In the genomic region with DNA sequence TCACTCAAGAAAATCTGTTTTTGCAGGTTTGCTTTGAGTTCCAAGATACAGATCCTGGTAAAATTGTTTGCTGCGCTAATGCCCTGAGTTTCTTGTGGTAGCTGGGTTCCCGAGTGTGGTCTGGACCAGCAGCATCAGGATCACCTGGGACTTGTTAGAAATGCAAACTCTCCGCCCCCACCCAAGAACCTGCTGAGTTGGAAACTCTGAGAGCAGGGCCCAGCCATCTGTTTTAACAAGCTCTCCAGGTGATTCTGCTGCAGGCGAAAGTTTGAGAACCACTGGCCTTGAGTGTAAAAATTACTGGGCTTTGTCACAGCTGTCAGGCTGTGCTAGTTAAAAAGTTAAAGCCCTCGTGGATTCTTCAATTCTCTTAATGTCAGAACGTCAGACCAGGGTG, we compare ENCODE assay signal across 17 cellular contexts. TPM values are rescaled to one million over a fixed set of nuclear protein-coding genes. Genes with fewer than 3 reads are reported as not detected.
"Had no signal": no experiment of that assay in that cellular context is flagged by ENCODE, and none has a peak within 500 bp of the region (broad histone marks: within the 10 kb centered on the region; RNA-seq: fewer than 3 reads in every experiment).

No MANE protein-coding gene starts in this region.

- H3K4me1 Mint-ChIP-seq: activated B cell treated with CpG ODN at 0.5 μM for 24 hours; activated naive CD8-positive, alpha-beta T cell treated with anti-CD3 and anti-CD28 coated beads, Interleukin-2, amount 10 ng/mL, durations not matched to agents 7 days and 5 days; naive thymus-derived CD8-positive, alpha-beta T cell; stimulated activated naive B cell treated with anti-CD40 and anti-IgM and Interleukin-4, amounts not matched to agents 10 μg/mL and 1 μg/mL and 100 μg/mL, for 72 hours had no signal

- H3K4me3 Mint-ChIP-seq: activated B cell treated with CpG ODN at 0.5 μM for 24 hours; activated CD4-positive, alpha-beta memory T cell treated with anti-CD3 and anti-CD28 coated beads for 36 hours; activated naive CD8-positive, alpha-beta T cell treated with anti-CD3 and anti-CD28 coated beads, Interleukin-2, amount 10 ng/mL, durations not matched to agents 7 days and 5 days; activated T-cell treated with anti-CD3 and anti-CD28 coated beads, Interleukin-2, amount 50 U/mL, for 24 hours; dendritic cell treated with granulocyte-macrophage colony-stimulating factor and Interleukin-4, amounts not matched to agents 40 ng/mL and 50 ng/mL, for 4 days; naive thymus-derived CD8-positive, alpha-beta T cell; stimulated activated naive B cell treated with anti-CD40 and anti-IgM and Interleukin-4, amounts not matched to agents 10 μg/mL and 1 μg/mL and 100 μg/mL, for 72 hours; T-helper 2 cell treated with Interferon-gamma antibody and Interleukin-4, amounts not matched to agents 5 μg/mL and 100 μg/mL, for 36 hours had no signal

- FAIRE-seq: islet of Langerhans had no signal

- DNase-seq: activated B cell treated with CpG ODN at 0.5 μM for 24 hours; activated CD4-positive, alpha-beta memory T cell treated with anti-CD3 and anti-CD28 coated beads for 36 hours; activated CD4-positive, alpha-beta T cell treated with anti-CD3 and anti-CD28 coated beads for 4 hours; activated naive CD4-positive, alpha-beta T cell treated with Interleukin-2 at 50 U/mL for 16 hours; activated naive CD8-positive, alpha-beta T cell treated with anti-CD3 and anti-CD28 coated beads, Interleukin-2, amount 10 ng/mL, durations not matched to agents 7 days and 5 days; activated T-cell treated with anti-CD3 and anti-CD28 coated beads, Interleukin-2, amount 50 U/mL, for 24 hours; effector memory CD4-positive, alpha-beta T cell; esophagus squamous epithelium; left colon; naive thymus-derived CD8-positive, alpha-beta T cell; stimulated activated naive B cell treated with anti-CD40 and anti-IgM and Interleukin-4, amounts not matched to agents 10 μg/mL and 1 μg/mL and 100 μg/mL, for 72 hours; upper lobe of right lung had no signal

- H3K9me3 Mint-ChIP-seq: activated B cell treated with CpG ODN at 0.5 μM for 24 hours; activated CD4-positive, alpha-beta memory T cell treated with anti-CD3 and anti-CD28 coated beads for 36 hours; activated naive CD8-positive, alpha-beta T cell treated with anti-CD3 and anti-CD28 coated beads, Interleukin-2, amount 10 ng/mL, durations not matched to agents 7 days and 5 days; activated T-cell treated with anti-CD3 and anti-CD28 coated beads, Interleukin-2, amount 50 U/mL, for 24 hours; activated T-helper 2 cell treated with anti-CD3 and anti-CD28 coated beads, Interferon-gamma antibody, Interleukin-2, Interleukin-4, amounts not matched to agents 10 μg/mL and 5 μg/mL and 100 μg/mL, durations not matched to agents 14 hours and 24 hours and 36 hours; dendritic cell treated with granulocyte-macrophage colony-stimulating factor and Interleukin-4, amounts not matched to agents 40 ng/mL and 50 ng/mL, for 4 days; naive thymus-derived CD8-positive, alpha-beta T cell; T-helper 2 cell treated with Interferon-gamma antibody and Interleukin-4, amounts not matched to agents 5 μg/mL and 100 μg/mL, for 36 hours had no signal

- H3K27ac Mint-ChIP-seq: activated B cell treated with CpG ODN at 0.5 μM for 24 hours; activated CD4-positive, alpha-beta memory T cell treated with anti-CD3 and anti-CD28 coated beads for 36 hours; activated naive CD8-positive, alpha-beta T cell treated with anti-CD3 and anti-CD28 coated beads, Interleukin-2, amount 10 ng/mL, durations not matched to agents 7 days and 5 days; activated T-cell treated with anti-CD3 and anti-CD28 coated beads, Interleukin-2, amount 50 U/mL, for 24 hours; activated T-helper 2 cell treated with anti-CD3 and anti-CD28 coated beads, Interferon-gamma antibody, Interleukin-2, Interleukin-4, amounts not matched to agents 10 μg/mL and 5 μg/mL and 100 μg/mL, durations not matched to agents 14 hours and 24 hours and 36 hours; dendritic cell treated with granulocyte-macrophage colony-stimulating factor and Interleukin-4, amounts not matched to agents 40 ng/mL and 50 ng/mL, for 4 days; naive thymus-derived CD8-positive, alpha-beta T cell; stimulated activated naive B cell treated with anti-CD40 and anti-IgM and Interleukin-4, amounts not matched to agents 10 μg/mL and 1 μg/mL and 100 μg/mL, for 72 hours; T-helper 2 cell treated with Interferon-gamma antibody and Interleukin-4, amounts not matched to agents 5 μg/mL and 100 μg/mL, for 36 hours had no signal

- H3K27me3 Mint-ChIP-seq: dendritic cell treated with granulocyte-macrophage colony-stimulating factor and Interleukin-4, amounts not matched to agents 40 ng/mL and 50 ng/mL, for 4 days had no signal

- ATAC-seq: naive thymus-derived CD8-positive, alpha-beta T cell; sciatic nerve; upper lobe of right lung had no signal

- H3K36me3 Mint-ChIP-seq: activated CD4-positive, alpha-beta memory T cell treated with anti-CD3 and anti-CD28 coated beads for 36 hours; activated naive CD8-positive, alpha-beta T cell treated with anti-CD3 and anti-CD28 coated beads, Interleukin-2, amount 10 ng/mL, durations not matched to agents 7 days and 5 days; naive thymus-derived CD8-positive, alpha-beta T cell; stimulated activated naive B cell treated with anti-CD40 and anti-IgM and Interleukin-4, amounts not matched to agents 10 μg/mL and 1 μg/mL and 100 μg/mL, for 72 hours had no signal

RNA-seq across cellular contexts. Expression of a gene that starts 18.3 kb away (rescaled TPM):
- total RNA-seq: activated B cell treated with CpG ODN at 0.5 μM for 24 hours had no signal
